In the genomic region with DNA sequence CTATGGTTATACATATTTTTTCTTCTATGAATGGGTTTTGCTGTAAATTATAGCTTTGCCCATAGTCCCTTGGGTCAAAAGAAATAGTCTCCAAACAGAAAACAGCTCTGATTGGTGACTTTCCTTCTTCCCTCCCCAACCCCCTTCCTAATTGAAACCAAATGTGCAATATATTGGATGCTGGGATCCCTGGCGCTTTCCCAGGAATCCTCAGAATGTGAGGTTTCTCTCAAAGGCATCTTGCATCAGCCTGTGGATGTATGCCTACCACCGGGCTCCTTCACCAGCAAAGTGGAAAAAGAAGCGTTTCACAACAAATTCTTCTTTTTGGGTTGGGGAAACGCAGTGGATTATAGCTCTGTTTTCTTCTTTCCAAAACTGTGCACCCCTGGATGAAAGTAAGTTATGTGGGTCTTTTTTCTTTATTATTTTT, we compare ENCODE assay signal across 9 cellular contexts. TPM values are rescaled to one million over a fixed set of nuclear protein-coding genes. Genes with fewer than 3 reads are reported as not detected.
A peak's percentile ranks its signal among the peaks of the same experiment; 100 is the strongest.
DNase-seq lines count a peak whose midpoint lies in the region; ATAC-seq and TF ChIP-seq lines count a peak whose summit lies in the region.
"Had no signal": no experiment of that assay in that cellular context is flagged by ENCODE, and none has a peak within 500 bp of the region (broad histone marks: within the 10 kb centered on the region; RNA-seq: fewer than 3 reads in every experiment).

A gene (plus strand): TSS at position 231 of the 433 bp plus-strand sequence. CDS start 86,600 bp downstream, outside the sequence.

- H3K9me3 ChIP-seq in HUES64 (ENCODE audit: insufficient read depth, low read depth, low read length) (no peaks in the 10 kb centered on the region), transverse colon (no peaks in the 10 kb centered on the region)

- 83% methylated on average over 4 of the region's 4 CpGs for WGBS in HUES64
- WGBS in transverse colon (ENCODE audit: low coverage in 1 of 2), 2 donors = 63% methylated on average over 4 of the region's 4 CpGs; no CpG with 5 or more reads in 1 of the 2 donors

- H3K4me3 ChIP-seq in HUES64 (ENCODE audit: low read length) (peak within 1 kb of the TSS; percentile 18; the same call in 1 of the 2 replicates), transverse colon (peak within 1 kb of the TSS; percentile 18 to 51 (median 25))

- no peak for TF ChIP-seq CTCF in transverse colon (IDR thresholded peaks at IDR 0.05)
- TF ChIP-seq CTCF in GM13976 (IDR thresholded peaks at IDR 0.05; ENCODE audit: borderline replicate concordance, control extremely low read depth, extremely low read depth, insufficient read depth, missing control alignments) = no peak

- peak; percentile 28 for TF ChIP-seq POLR2A in transverse colon (IDR thresholded peaks at IDR 0.05)

- H3K9ac ChIP-seq in HUES64 (ENCODE audit: low read depth, low read length) = peak within 1 kb of the TSS; percentile 17; the same call in 1 of the 2 replicates

- in situ Hi-C loops in transverse colon (cut with MboI; ENCODE audit: low pct_ligation_motif_present in 1 of 4, low pct_unique_long_range_greater_than_20kb in 1 of 4, low sequenced_read_pairs in 3 of 4) = no loop called here
- in situ Hi-C loops in GM13976 (cut with MboI; ENCODE audit: low sequenced_read_pairs, unreplicated experiment) = no loop called here

- ATAC-seq in GM18511 (IDR thresholded peaks at IDR 0.05; ENCODE audit: unreplicated experiment) = no peak

- no peaks in the 10 kb centered on the region for H3K27me3 ChIP-seq in HUES64 (ENCODE audit: insufficient read depth, low read length)
- no peaks in the 10 kb centered on the region for H3K27me3 ChIP-seq in transverse colon

- H3K27ac ChIP-seq in HUES64 (ENCODE audit: low read depth, low read length) (no peak within 1 kb of the TSS), cingulate gyrus (ENCODE audit: low read depth, low read length) (peak within 1 kb of the TSS; percentile 55), transverse colon (peak within 1 kb of the TSS; percentile 81 to 89 (median 87))

- peaks cover 9% of the 10 kb centered on the region; the same call in 1 of the 2 replicates for H3K4me1 ChIP-seq in HUES64 (ENCODE audit: insufficient read depth, low read length)
- H3K4me1 ChIP-seq in transverse colon = peaks cover 0 to 24% (median under 1%) of the 10 kb centered on the region in 4 donors

- TF ChIP-seq EP300 in transverse colon (IDR thresholded peaks at IDR 0.05; ENCODE audit: low read depth) = no peak

- intact Hi-C loops in transverse colon (cut with DNase I; ENCODE audit: low total_unique reads) = loop anchor here (5.0 kb wide), 1 partner anchor 55 kb away; no protein-coding TSS in a partner anchor

- DNase-seq in medulla oblongata (ENCODE audit: extremely low spot score) = peak; percentile 67
- peak; percentile 58 for DNase-seq in transverse colon
- DNase-seq in stimulated activated naive CD4-positive, alpha-beta T cell treated with Interleukin-2 at 50 U/mL for 16 hours (lab: John Stamatoyannopoulos, UW) = no peak
- DNase-seq in T-helper 2 cell = no peak
- no peak for DNase-seq in GM13976 (ENCODE audit: low spot score)
- DNase-seq: T-helper 9 cell had no signal

- H3K36me3 ChIP-seq in HUES64 (ENCODE audit: insufficient read depth, low read length) (no peaks in the 10 kb centered on the region), transverse colon (no peaks in the 10 kb centered on the region)

RNA-seq across cellular contexts. Expression of the gene that starts here (rescaled TPM):
- polyA plus RNA-seq in HUES64 (2013, experiment 1 of 2) = 1.00 TPM
- 1.3 TPM for polyA plus RNA-seq in HUES64 (2013, experiment 2 of 2)
- 10 to 100 TPM; 33.3 to 54.1 (median 42.2) TPM for total RNA-seq in transverse colon

Comparison
In these comparisons a context has a peak if more than half of its experiments do, and no peak if none do; other contexts are left out.
1. DNase-seq: peak in medulla oblongata (single experiment) and transverse colon (single experiment); none in stimulated activated naive CD4-positive, alpha-beta T cell treated with Interleukin-2 at 50 U/mL for 16 hours (single experiment), T-helper 2 cell (0 of 5) and GM13976 (single experiment).